9 cellular contexts compared by ENCODE assay signal in the genomic region with DNA sequence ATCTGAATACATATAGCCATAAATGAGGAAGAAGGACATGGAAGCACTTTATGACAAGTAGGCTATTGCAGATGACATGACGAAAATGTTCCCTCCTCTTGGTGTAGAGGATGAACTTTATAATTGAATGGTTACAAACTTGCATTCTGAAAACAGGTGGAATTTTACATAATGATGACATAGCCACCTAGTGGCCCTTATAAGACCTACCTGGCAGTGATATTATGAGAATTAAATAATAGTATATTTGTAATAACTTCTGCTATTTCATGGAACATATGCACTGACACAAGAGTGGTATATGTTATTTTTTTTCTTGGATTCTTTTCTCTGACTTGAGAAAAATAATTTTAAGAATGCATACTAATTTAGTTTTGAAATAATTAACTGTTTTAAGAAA. TPM values are rescaled to one million over a fixed set of nuclear protein-coding genes. Genes with fewer than 3 reads are reported as not detected.
DNase-seq lines count a peak whose midpoint lies in the region; ATAC-seq and TF ChIP-seq lines count a peak whose summit lies in the region.
"Had no signal": no experiment of that assay in that cellular context is flagged by ENCODE, and none has a peak within 500 bp of the region (broad histone marks: within the 10 kb centered on the region; RNA-seq: fewer than 3 reads in every experiment).

No MANE protein-coding gene starts in this region.

- no peaks in the 10 kb centered on the region for H3K4me1 Mint-ChIP-seq in activated B cell treated with CpG ODN at 0.5 μM for 24 hours

- no peak for DNase-seq in activated B cell treated with CpG ODN at 0.5 μM for 24 hours
- DNase-seq in kidney tubule cell (ENCODE audit: low spot score), result peak; percentile 26
- no peak for DNase-seq in midbrain (lab: John Stamatoyannopoulos, UW)
- DNase-seq in stimulated activated CD4-positive, alpha-beta T cell treated with anti-CD3 and anti-CD28 coated beads, Interleukin-4, amount 100 ng/mL, for 4 hours, result no peak
- DNase-seq: activated CD4-positive, alpha-beta memory T cell treated with anti-CD3 and anti-CD28 coated beads for 36 hours had no signal

- POLR2A ChIA-PET in activated B cell treated with CpG ODN at 0.5 μM for 24 hours (lab: Charles Lee), result interaction anchor here (1.0 to 4.2 kb wide), 3 partner anchors 12 to 27 kb away, joined by 3 to 24 read pairs (median 5); partner anchors contain the start of genes TRIM22 and TRIM5

- no peaks in the 10 kb centered on the region for H3K27me3 Mint-ChIP-seq in activated B cell treated with CpG ODN at 0.5 μM for 24 hours
- H3K27me3 Mint-ChIP-seq: activated CD4-positive, alpha-beta memory T cell treated with anti-CD3 and anti-CD28 coated beads for 36 hours had no signal

- H3K4me3 Mint-ChIP-seq in activated B cell treated with CpG ODN at 0.5 μM for 24 hours, result no peak overlapping the region
- H3K4me3 Mint-ChIP-seq: activated CD4-positive, alpha-beta memory T cell treated with anti-CD3 and anti-CD28 coated beads for 36 hours had no signal

- no peak overlapping the region for H3K27ac Mint-ChIP-seq in activated B cell treated with CpG ODN at 0.5 μM for 24 hours
- H3K27ac Mint-ChIP-seq: activated CD4-positive, alpha-beta memory T cell treated with anti-CD3 and anti-CD28 coated beads for 36 hours had no signal

- TF ChIP-seq CTCF in C4-2B (conservative IDR thresholded peaks at IDR 0.05) (peak; percentile 67), activated B cell treated with CpG ODN at 0.5 μM for 24 hours (IDR thresholded peaks at IDR 0.05) (no peak)

- peak; percentile 45 for ATAC-seq in GM21619 (IDR thresholded peaks at IDR 0.05; ENCODE audit: unreplicated experiment)
- ATAC-seq in activated B cell treated with CpG ODN at 0.5 μM for 24 hours (ENCODE audit: low read depth), result peak; percentile 52
- no peak for ATAC-seq in HG03571 (IDR thresholded peaks at IDR 0.05; ENCODE audit: unreplicated experiment)
- no peak for ATAC-seq in HG02852 (IDR thresholded peaks at IDR 0.05; ENCODE audit: unreplicated experiment)

- no peak overlapping the region for H3K27ac ChIP-seq in C4-2B

- H3K36me3 Mint-ChIP-seq in activated B cell treated with CpG ODN at 0.5 μM for 24 hours (ENCODE audit: low read depth), result peaks cover 33% of the 10 kb centered on the region

- no peaks in the 10 kb centered on the region for H3K9me3 Mint-ChIP-seq in activated B cell treated with CpG ODN at 0.5 μM for 24 hours

- intact Hi-C loops in activated B cell treated with CpG ODN at 0.5 μM for 24 hours (cut with micrococcal nuclease), result loop anchor here (1.0 to 5.0 kb wide), 5 partner anchors 11 to 236 kb away; no protein-coding TSS in a partner anchor

- CTCF ChIA-PET in activated B cell treated with CpG ODN at 0.5 μM for 24 hours (lab: Charles Lee), result interaction anchor here (2.5 to 4.8 kb wide), 2 partner anchors 11 to 28 kb away, joined by 10 to 52 read pairs; partner anchors contain the start of gene TRIM5

RNA-seq across cellular contexts. Expression of gene TRIM22, which starts 22.9 kb away (rescaled TPM):
- 244 and 255 TPM in 2 replicates for total RNA-seq in activated B cell treated with CpG ODN at 0.5 μM for 24 hours

RNA-seq across cellular contexts. Expression of gene OR56B1, which starts 23.7 kb away (rescaled TPM):
- 0.64 and 0.84 TPM in 2 replicates for total RNA-seq in activated B cell treated with CpG ODN at 0.5 μM for 24 hours

RNA-seq across cellular contexts. Expression of gene TRIM5, which starts 27.6 kb away (rescaled TPM):
- 34.3 and 36.3 TPM in 2 replicates for total RNA-seq in activated B cell treated with CpG ODN at 0.5 μM for 24 hours

RNA-seq across cellular contexts. Expression of gene OR52N4, which starts 41.5 kb away (rescaled TPM):
- total RNA-seq in activated B cell treated with CpG ODN at 0.5 μM for 24 hours, result 1.1 and 2.2 TPM in 2 replicates

Comparison
In these comparisons a context has a peak if more than half of its experiments do, and no peak if none do; other contexts are left out.
1. ATAC-seq: peak in GM21619 (single experiment) and activated B cell treated with CpG ODN at 0.5 μM for 24 hours (single experiment); none in HG03571 (single experiment) and HG02852 (single experiment).